ENCODE assay signal across 33 cellular contexts in genomic region chr20:57065646-57066045, GRCh38.
DNase-seq lines count a peak whose midpoint lies in the region; ATAC-seq and FAIRE-seq lines count a peak whose summit lies in the region.
"Had no signal": no experiment of that assay in that cellular context is flagged by ENCODE, and none has a peak within 500 bp of the region (broad histone marks: within the 10 kb centered on the region; RNA-seq: fewer than 3 reads in every experiment).

No MANE protein-coding gene starts in this region.

- H3K9me3 ChIP-seq in SJSA1 (replicated peaks) (no peaks in the 10 kb centered on the region; the same call in 1 of the 2 replicates), mesenchymal stem cell (ENCODE audit: control insufficient read depth, low read length) (no peaks in the 10 kb centered on the region)
- no peaks in the 10 kb centered on the region for H3K9me3 ChIP-seq in naive thymus-derived CD4-positive, alpha-beta T cell (ENCODE audit: control insufficient read depth in 2 of 3, low read length in 3 of 3)
- H3K9me3 ChIP-seq: spleen, thoracic aorta, vagina had no signal

- H2BK120ac ChIP-seq in mesenchymal stem cell (ENCODE audit: low read depth, low read length): no peak overlapping the region

- 14% methylated on average over 7 of the region's 7 CpGs for WGBS in mesenchymal stem cell

- H4K91ac ChIP-seq in mesenchymal stem cell (ENCODE audit: low read length): no peak overlapping the region

- no peaks in the 10 kb centered on the region for H3K36me3 Mint-ChIP-seq in naive thymus-derived CD4-positive, alpha-beta T cell
- H3K36me3 Mint-ChIP-seq: activated CD4-positive, alpha-beta memory T cell treated with anti-CD3 and anti-CD28 coated beads for 36 hours; activated naive CD8-positive, alpha-beta T cell; CD4-positive, alpha-beta memory T cell had no signal

- H2BK5ac ChIP-seq in mesenchymal stem cell (ENCODE audit: low read depth, low read length, poor library complexity, severe bottlenecking): no peak overlapping the region

- no peaks in the 10 kb centered on the region for H3K4me1 Mint-ChIP-seq in naive thymus-derived CD4-positive, alpha-beta T cell
- H3K4me1 Mint-ChIP-seq: activated T-helper 17 cell treated with anti-CD3 and anti-CD28 coated beads, Interleukin-2, amount 50 U/mL, for 72 hours; stimulated activated naive CD8-positive, alpha-beta T cell treated with anti-CD3 and anti-CD28 coated beads, Interleukin-15, amount 100 ng/mL, for 72 hours had no signal

- H3K4me1 ChIP-seq in SJSA1 (replicated peaks) (peaks cover 50% of the 10 kb centered on the region), mesenchymal stem cell (ENCODE audit: control insufficient read depth, insufficient read depth, low read depth, low read length) (peaks cover 12% of the 10 kb centered on the region)
- H3K4me1 ChIP-seq in naive thymus-derived CD4-positive, alpha-beta T cell (ENCODE audit: control insufficient read depth in 2 of 2, insufficient read depth in 2 of 2, low read length in 2 of 2): no peaks in the 10 kb centered on the region
- H3K4me1 ChIP-seq: spleen had no signal

- no peak overlapping the region for H2AK5ac ChIP-seq in mesenchymal stem cell (ENCODE audit: low read length, severe bottlenecking)

- no peak overlapping the region for H3K4ac ChIP-seq in mesenchymal stem cell (ENCODE audit: low read depth in 1 of 2, low read length in 2 of 2)

- ATAC-seq in left ventricle myocardium superior: no peak
- no peak for ATAC-seq in naive thymus-derived CD4-positive, alpha-beta T cell
- ATAC-seq: activated T-helper 17 cell treated with anti-CD3 and anti-CD28 coated beads, Interleukin-2, amount 50 U/mL, for 72 hours; GM12878; right cardiac atrium; stimulated activated naive CD8-positive, alpha-beta T cell treated with anti-CD3 and anti-CD28 coated beads, Interleukin-15, amount 100 ng/mL, for 72 hours had no signal

- no peak overlapping the region for H2AFZ ChIP-seq in mesenchymal stem cell (ENCODE audit: low read depth, low read length)

- H3K27me3 Mint-ChIP-seq in naive thymus-derived CD4-positive, alpha-beta T cell: peaks cover 22 to 49% (median 33%) of the 10 kb centered on the region in 5 donors

- peak overlapping the region in 1 of 2 experiments; percentile 39 for H2BK12ac ChIP-seq in mesenchymal stem cell (ENCODE audit: low read length in 2 of 2)

- H3K4me3 ChIP-seq in SJSA1 (peak overlapping the region; percentile 13), mesenchymal stem cell (ENCODE audit: insufficient read depth in 1 of 2, low read depth in 1 of 2, low read length in 2 of 2) (no peak overlapping the region)
- H3K4me3 ChIP-seq in naive thymus-derived CD4-positive, alpha-beta T cell (ENCODE audit: low read length): no peak overlapping the region
- H3K4me3 ChIP-seq: GM12878, spleen, thoracic aorta, vagina had no signal

- H3K27me3 ChIP-seq in SJSA1 (replicated peaks): no peaks in the 10 kb centered on the region
- peaks cover 6 to 58% of the 10 kb centered on the region in 2 experiments for H3K27me3 ChIP-seq in mesenchymal stem cell (ENCODE audit: control insufficient read depth in 1 of 2, insufficient read depth in 1 of 2, low read length in 2 of 2)
- H3K27me3 ChIP-seq in naive thymus-derived CD4-positive, alpha-beta T cell (ENCODE audit: control insufficient read depth in 2 of 2, insufficient read depth in 2 of 2, low read length in 2 of 2): no peaks in the 10 kb centered on the region
- H3K27me3 ChIP-seq: vagina had no signal

- no peak for FAIRE-seq in urothelium cell line (lab: Jason Lieb, UNC)
- FAIRE-seq: A204.1, D721Med, GM12878 had no signal

- no peak overlapping the region for H3K9ac ChIP-seq in mesenchymal stem cell (ENCODE audit: low read length)

- H3K79me1 ChIP-seq in mesenchymal stem cell (replicated peaks; ENCODE audit: low read length, poor library complexity, severe bottlenecking): no peaks in the 10 kb centered on the region

- CTCF ChIA-PET in naive thymus-derived CD4-positive, alpha-beta T cell (lab: Charles Lee): no interaction called here

- POLR2A ChIA-PET in naive thymus-derived CD4-positive, alpha-beta T cell (lab: Charles Lee): no interaction called here

- no peak overlapping the region for H4K8ac ChIP-seq in mesenchymal stem cell (ENCODE audit: low read length)

- H3K18ac ChIP-seq in mesenchymal stem cell (ENCODE audit: low read depth in 1 of 2, low read length in 2 of 2): peak overlapping the region in 1 of 2 experiments; percentile 34

- H3K4me3 Mint-ChIP-seq in naive thymus-derived CD4-positive, alpha-beta T cell: no peak overlapping the region
- H3K4me3 Mint-ChIP-seq: activated CD4-positive, alpha-beta memory T cell treated with anti-CD3 and anti-CD28 coated beads for 36 hours; activated naive CD8-positive, alpha-beta T cell; activated T-helper 17 cell treated with anti-CD3 and anti-CD28 coated beads, Interleukin-2, amount 50 U/mL, for 72 hours; CD4-positive, alpha-beta memory T cell; dendritic cell treated with granulocyte-macrophage colony-stimulating factor and Interleukin-4, amounts not matched to agents 40 ng/mL and 50 ng/mL, for 4 days; H9; stimulated activated naive CD8-positive, alpha-beta T cell treated with anti-CD3 and anti-CD28 coated beads, Interleukin-15, amount 100 ng/mL, for 72 hours had no signal

- intact Hi-C loops in cardiac septum (cut with DNase I): no loop called here
- intact Hi-C loops in left ventricle myocardium superior (cut with micrococcal nuclease): no loop called here
- intact Hi-C loops in naive thymus-derived CD4-positive, alpha-beta T cell (cut with micrococcal nuclease): no loop called here

- H2BK15ac ChIP-seq in mesenchymal stem cell (ENCODE audit: low read depth, poor library complexity, severe bottlenecking): no peak overlapping the region

- peaks cover 0 to 4% (median 0%) of the 10 kb centered on the region in 11 donors for H3K9me3 Mint-ChIP-seq in naive thymus-derived CD4-positive, alpha-beta T cell
- H3K9me3 Mint-ChIP-seq: activated CD4-positive, alpha-beta memory T cell treated with anti-CD3 and anti-CD28 coated beads for 36 hours; activated T-helper 17 cell treated with anti-CD3 and anti-CD28 coated beads, Interleukin-2, amount 50 U/mL, for 72 hours; dendritic cell treated with granulocyte-macrophage colony-stimulating factor and Interleukin-4, amounts not matched to agents 40 ng/mL and 50 ng/mL, for 4 days; H9; stimulated activated naive CD8-positive, alpha-beta T cell treated with anti-CD3 and anti-CD28 coated beads, Interleukin-15, amount 100 ng/mL, for 72 hours had no signal

- no peak overlapping the region for H3K14ac ChIP-seq in mesenchymal stem cell (ENCODE audit: low read length in 2 of 2)

- peak overlapping the region; percentile 94 for H3K27ac ChIP-seq in SJSA1
- peak overlapping the region; percentile 63 for H3K27ac ChIP-seq in mesenchymal stem cell (ENCODE audit: low read length, poor library complexity, severe bottlenecking)
- no peak overlapping the region for H3K27ac ChIP-seq in naive thymus-derived CD4-positive, alpha-beta T cell (ENCODE audit: low read depth, low read length)
- H3K27ac ChIP-seq: spleen, thoracic aorta, vagina had no signal

- peak; percentile 51 for DNase-seq in cardiac septum (ENCODE audit: low spot score)
- DNase-seq in left ventricle myocardium superior: no peak
- peak; percentile 77 to 86 for DNase-seq in SJSA1 (ENCODE audit: low read depth in 1 of 2, low spot score in 2 of 2)
- peak; percentile 65 for DNase-seq in mesenchymal stem cell
- peak; percentile 69 for DNase-seq in urothelium cell line (ENCODE audit: low spot score)
- no peak for DNase-seq in hepatic stellate cell (ENCODE audit: low spot score)
- DNase-seq in naive thymus-derived CD4-positive, alpha-beta T cell: no peak
- DNase-seq in AG08396 (ENCODE audit: low spot score): no peak
- DNase-seq: activated CD4-positive, alpha-beta memory T cell treated with anti-CD3 and anti-CD28 coated beads for 36 hours; activated CD4-positive, CD25-positive, alpha-beta regulatory T cell treated with anti-CD3 and anti-CD28 coated beads, Interleukin-2, amount 50 U/mL, for 72 hours; anterior cingulate cortex; caudate nucleus; CD4-positive, alpha-beta memory T cell; H9; KBM-7; MM.1S; NCI-H1105 treated with DMSO at 0.1 percent for 48 hours; NCI-H1930; NCI-H2171 treated with DMSO at 0.1 percent for 48 hours; NCI-H510A treated with DMSO at 0.1 percent for 48 hours; right cardiac atrium; SHP77 treated with DMSO at 0.1 percent for 48 hours; spleen; stimulated activated CD8-positive, alpha-beta memory T cell treated with anti-CD3 and anti-CD28 coated beads, Interleukin-4, amount 100 ng/mL, for 48 hours; stimulated activated naive CD8-positive, alpha-beta T cell treated with anti-CD3 and anti-CD28 coated beads, Interleukin-15, amount 100 ng/mL, for 72 hours had no signal

- H3K23ac ChIP-seq in mesenchymal stem cell (ENCODE audit: low read length in 2 of 2): no peak overlapping the region

- peak overlapping the region; percentile 49 for H3K4me2 ChIP-seq in mesenchymal stem cell (ENCODE audit: low read length, poor library complexity, severe bottlenecking)

- H3K27ac Mint-ChIP-seq in naive thymus-derived CD4-positive, alpha-beta T cell: no peak overlapping the region
- H3K27ac Mint-ChIP-seq: activated CD4-positive, alpha-beta memory T cell treated with anti-CD3 and anti-CD28 coated beads for 36 hours; activated naive CD8-positive, alpha-beta T cell; activated T-helper 17 cell treated with anti-CD3 and anti-CD28 coated beads, Interleukin-2, amount 50 U/mL, for 72 hours; CD4-positive, alpha-beta memory T cell; dendritic cell treated with granulocyte-macrophage colony-stimulating factor and Interleukin-4, amounts not matched to agents 40 ng/mL and 50 ng/mL, for 4 days; stimulated activated naive CD8-positive, alpha-beta T cell treated with anti-CD3 and anti-CD28 coated beads, Interleukin-15, amount 100 ng/mL, for 72 hours had no signal

- H3K36me3 ChIP-seq in SJSA1 (no peaks in the 10 kb centered on the region), mesenchymal stem cell (ENCODE audit: control insufficient read depth in 1 of 2, insufficient read depth in 2 of 2, low read depth in 1 of 2, low read length in 2 of 2) (no peaks in the 10 kb centered on the region)
- H3K36me3 ChIP-seq in naive thymus-derived CD4-positive, alpha-beta T cell (ENCODE audit: control insufficient read depth in 2 of 3, insufficient read depth in 3 of 3, low read length in 3 of 3): no peaks in the 10 kb centered on the region
- H3K36me3 ChIP-seq: spleen, thoracic aorta, vagina had no signal

Comparison
In these comparisons a context has a peak if more than half of its experiments do, and no peak if none do; other contexts are left out.
1. DNase-seq: peak in cardiac septum (single experiment), SJSA1 (2 of 2), mesenchymal stem cell (single experiment) and urothelium cell line (single experiment); none in left ventricle myocardium superior (single experiment), hepatic stellate cell (single experiment), naive thymus-derived CD4-positive, alpha-beta T cell (0 of 9) and AG08396 (single experiment).